ENCODE assay signal across 18 cellular contexts in the genomic region with DNA sequence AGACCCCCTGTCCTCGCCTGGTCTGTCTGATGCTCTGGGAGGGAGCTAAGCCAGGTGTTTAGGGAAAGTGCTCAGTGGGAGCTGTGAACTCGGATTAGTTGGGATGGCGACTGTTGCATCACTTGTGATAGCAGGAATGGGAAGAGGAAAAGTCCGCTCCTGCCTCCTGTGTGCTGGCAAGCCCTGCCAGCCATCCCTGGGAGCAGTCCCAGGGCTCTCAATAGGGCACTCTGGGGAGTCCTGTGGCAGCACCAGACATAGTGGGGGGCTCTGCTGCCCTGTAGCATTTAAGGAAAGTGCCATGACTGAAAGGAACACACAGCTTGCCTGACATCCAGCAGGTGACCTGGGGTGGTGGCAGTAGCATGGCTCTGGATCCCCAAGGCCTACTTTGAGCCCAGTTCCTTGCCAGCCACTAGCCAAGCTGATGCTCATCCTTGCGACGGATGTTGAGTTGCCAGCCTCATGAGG.
"Had no signal": no experiment of that assay in that cellular context is flagged by ENCODE, and none has a peak within 500 bp of the region (broad histone marks: within the 10 kb centered on the region; RNA-seq: fewer than 3 reads in every experiment).

No MANE protein-coding gene starts in this region.

- H3K27me3 ChIP-seq: body of pancreas, esophagus squamous epithelium, hepatocyte, SJSA1, upper lobe of left lung had no signal

- H3K4me2 ChIP-seq: hepatocyte, smooth muscle cell had no signal

- H3K27ac Mint-ChIP-seq: activated naive CD8-positive, alpha-beta T cell; WTC11 had no signal

- H3K27ac ChIP-seq: body of pancreas, esophagus squamous epithelium, hepatocyte, SJSA1, upper lobe of left lung had no signal

- H3K4me1 Mint-ChIP-seq: WTC11 had no signal

- H3K79me2 ChIP-seq: hepatocyte had no signal

- H3K9me3 ChIP-seq: body of pancreas, esophagus squamous epithelium, SJSA1, upper lobe of left lung had no signal

- H3K9me3 Mint-ChIP-seq: activated T-cell treated with anti-CD3 and anti-CD28 coated beads, Interleukin-2, amount 50 U/mL, for 4 hours; WTC11 had no signal

- DNase-seq: activated CD4-positive, alpha-beta T cell treated with anti-CD3 and anti-CD28 coated beads, Interleukin-2, amount 50 U/mL, for 1 hour; activated gamma-delta T cell treated with Interleukin-2 at 50 U/mL for 16 hours; activated T-cell treated with anti-CD3 and anti-CD28 coated beads, Interleukin-2, amount 50 U/mL, for 4 hours; amniotic stem cell; central memory CD4-positive, alpha-beta T cell; cortex of kidney; effector CD4-positive, alpha-beta T cell; esophagus squamous epithelium; left ventricle myocardium superior; posterior cingulate gyrus; stimulated activated naive CD8-positive, alpha-beta T cell treated with anti-CD3 and anti-CD28 coated beads, Interleukin-15, Interleukin-2, amounts not matched to agents 100 U/mL and 50 U/mL, for 24 hours had no signal

- H3K27me3 Mint-ChIP-seq: activated naive CD8-positive, alpha-beta T cell had no signal

- H3K36me3 ChIP-seq: upper lobe of left lung had no signal

- H3K4me1 ChIP-seq: SJSA1 had no signal

- H2AFZ ChIP-seq: hepatocyte had no signal

- H3K4me3 ChIP-seq: body of pancreas, esophagus squamous epithelium, hepatocyte, SJSA1, smooth muscle cell, upper lobe of left lung had no signal

- H3K4me3 Mint-ChIP-seq: activated naive CD8-positive, alpha-beta T cell; activated T-cell treated with anti-CD3 and anti-CD28 coated beads, Interleukin-2, amount 50 U/mL, for 4 hours; WTC11 had no signal

- ATAC-seq: activated T-cell treated with anti-CD3 and anti-CD28 coated beads, Interleukin-2, amount 50 U/mL, for 4 hours; body of pancreas; left ventricle myocardium superior; stimulated activated naive CD8-positive, alpha-beta T cell treated with anti-CD3 and anti-CD28 coated beads, Interleukin-15, Interleukin-2, amounts not matched to agents 100 U/mL and 50 U/mL, for 24 hours; WTC11 had no signal

- H3K36me3 Mint-ChIP-seq: activated naive CD8-positive, alpha-beta T cell; WTC11 had no signal
